Comparison of ENCODE assay signal across 23 cellular contexts in genomic region chrX:114178126-114178525, GRCh38.
"Had no signal": no experiment of that assay in that cellular context is flagged by ENCODE, and none has a peak within 500 bp of the region (broad histone marks: within the 10 kb centered on the region; RNA-seq: fewer than 3 reads in every experiment).

No MANE protein-coding gene starts in this region.

- H3K36me3 ChIP-seq: breast epithelium, heart left ventricle, sigmoid colon, spleen, upper lobe of right lung had no signal

- ATAC-seq: activated naive CD8-positive, alpha-beta T cell treated with anti-CD3 and anti-CD28 coated beads, Interleukin-2, amount 50 U/mL, for 24 hours; activated T-cell treated with anti-CD3 and anti-CD28 coated beads, Interleukin-2, amount 50 U/mL, for 4 hours; heart left ventricle; left cardiac atrium; natural killer cell treated with Interleukin-12 subunit alpha and Interleukin-12 subunit beta and Interleukin-15 and Interleukin-18, amount 100 ng/mL, for 72 hours; T-cell; upper lobe of right lung had no signal

- H3K27ac ChIP-seq: breast epithelium, coronary artery, heart left ventricle, sigmoid colon, spleen, upper lobe of right lung had no signal

- H3K27me3 ChIP-seq: sigmoid colon, upper lobe of right lung had no signal

- H3K9me3 ChIP-seq: breast epithelium, heart left ventricle, sigmoid colon, spleen, upper lobe of right lung had no signal

- H3K4me3 ChIP-seq: breast epithelium, coronary artery, heart left ventricle, sigmoid colon, spleen, upper lobe of right lung had no signal

- DNase-seq: activated CD4-positive, alpha-beta T cell treated with anti-CD3 and anti-CD28 coated beads, Interleukin-2, amount 50 U/mL, for 1 hour; activated CD4-positive, CD25-positive, alpha-beta regulatory T cell treated with anti-CD3 and anti-CD28 coated beads, Interleukin-2, amount 50 U/mL, for 72 hours; activated CD8-positive, alpha-beta memory T cell treated with anti-CD3 and anti-CD28 coated beads, Interleukin-2, amount 50 U/mL, for 4 hours; activated effector memory CD4-positive, alpha-beta T cell treated with Interleukin-2 at 50 U/mL for 16 hours; activated naive CD4-positive, alpha-beta T cell treated with anti-CD3 and anti-CD28 coated beads, Interleukin-2, amount 10 ng/mL, durations not matched to agents 7 days and 5 days; activated naive CD8-positive, alpha-beta T cell treated with anti-CD3 and anti-CD28 coated beads, Interleukin-2, amount 50 U/mL, for 24 hours; activated T-cell treated with anti-CD3 and anti-CD28 coated beads, Interleukin-2, amount 50 U/mL, for 4 hours; anterior cingulate cortex; erythroblast; foreskin melanocyte; heart left ventricle; left cardiac atrium; nucleus accumbens; posterior cingulate gyrus; sigmoid colon; spleen; stimulated activated naive CD4-positive, alpha-beta T cell; T-cell; T-helper 9 cell; upper lobe of right lung had no signal

- H3K4me1 ChIP-seq: breast epithelium, heart left ventricle, sigmoid colon, spleen, upper lobe of right lung had no signal
